19 cellular contexts compared by ENCODE assay signal in genomic region chr6:136161950-136162349, GRCh38.
"Had no signal": no experiment of that assay in that cellular context is flagged by ENCODE, and none has a peak within 500 bp of the region (broad histone marks: within the 10 kb centered on the region; RNA-seq: fewer than 3 reads in every experiment).

No MANE protein-coding gene starts in this region.

- ATAC-seq: activated CD4-positive, alpha-beta T cell treated with anti-CD3 and anti-CD28 coated beads for 36 hours; activated T-cell treated with anti-CD3 and anti-CD28 coated beads, Interleukin-2, amount 50 U/mL, for 72 hours; effector memory CD8-positive, alpha-beta T cell; gastroesophageal sphincter; left lobe of liver; stimulated activated naive B cell treated with anti-CD40 and anti-IgM and Interleukin-4, amounts not matched to agents 10 μg/mL and 1 μg/mL and 100 μg/mL, for 72 hours; T-cell; upper lobe of right lung had no signal

- H3K27me3 ChIP-seq: cardiac muscle cell, gastroesophageal sphincter, sigmoid colon, suprapubic skin, tibial artery, upper lobe of right lung had no signal

- H3K9me3 ChIP-seq: gastroesophageal sphincter, sigmoid colon, suprapubic skin, tibial artery, upper lobe of right lung had no signal

- H3K4me1 ChIP-seq: sigmoid colon, suprapubic skin, tibial artery had no signal

- H3K27ac ChIP-seq: cardiac muscle cell, coronary artery, gastroesophageal sphincter, sigmoid colon, suprapubic skin, tibial artery, upper lobe of right lung had no signal

- H3K4me3 ChIP-seq: cardiac muscle cell, coronary artery, gastroesophageal sphincter, sigmoid colon, suprapubic skin, tibial artery, upper lobe of right lung had no signal

- DNase-seq: activated CD4-positive, alpha-beta T cell treated with anti-CD3 and anti-CD28 coated beads for 36 hours; activated CD4-positive, CD25-positive, alpha-beta regulatory T cell; activated naive CD4-positive, alpha-beta T cell; activated T-cell treated with anti-CD3 and anti-CD28 coated beads for 4 hours; activated T-cell treated with anti-CD3 and anti-CD28 coated beads, Interleukin-2, amount 50 U/mL, for 72 hours; anterior cingulate cortex; effector memory CD8-positive, alpha-beta T cell; sigmoid colon; stimulated activated CD4-positive, alpha-beta T cell treated with anti-CD3 and anti-CD28 coated beads, Interleukin-15, amount 100 ng/mL, for 24 hours; stimulated activated CD4-positive, alpha-beta T cell treated with anti-CD3 and anti-CD28 coated beads, Interleukin-2, amount 100 ng/mL, for 24 hours; stimulated activated naive B cell treated with anti-CD40 and anti-IgM and Interleukin-4, amounts not matched to agents 10 μg/mL and 1 μg/mL and 100 μg/mL, for 72 hours; T-cell; tibial artery; upper lobe of right lung had no signal

- H3K36me3 ChIP-seq: cardiac muscle cell, sigmoid colon, suprapubic skin, tibial artery, upper lobe of right lung had no signal
